In genomic region chr2:842151-842792, GRCh38 we compare ENCODE assay signal across 27 cellular contexts.
"Had no signal": no experiment of that assay in that cellular context is flagged by ENCODE, and none has a peak within 500 bp of the region (broad histone marks: within the 10 kb centered on the region; RNA-seq: fewer than 3 reads in every experiment).

No MANE protein-coding gene starts in this region.

- ATAC-seq: activated CD4-positive, alpha-beta T cell treated with anti-CD3 and anti-CD28 coated beads for 36 hours; activated CD8-positive, alpha-beta T cell treated with anti-CD3 and anti-CD28 coated beads for 36 hours; Panc1; Right ventricle myocardium inferior had no signal

- DNase-seq: activated CD4-positive, alpha-beta T cell treated with anti-CD3 and anti-CD28 coated beads for 36 hours; activated CD8-positive, alpha-beta T cell treated with anti-CD3 and anti-CD28 coated beads for 36 hours; activated effector memory CD4-positive, alpha-beta T cell treated with Interleukin-2 at 50 U/mL for 16 hours; activated naive CD4-positive, alpha-beta T cell; activated T-cell treated with anti-CD3 and anti-CD28 coated beads, Interleukin-2, amount 50 U/mL, for 24 hours; aorta; central memory CD4-positive, alpha-beta T cell; KG1; MV-4-11; NCI-H1092 treated with DMSO at 0.1 percent for 48 hours; NCI-H1417 treated with DMSO at 0.1 percent for 48 hours; NCI-H1694; NCI-H2081; NCI-H2171 treated with DMSO at 0.1 percent for 48 hours; NCI-H226; NCI-H526; NCI-H774; NK-92 treated with Interleukin-12 subunit alpha and Interleukin-12 subunit beta, amount 100 ng/mL, for 24 hours; OCI-M1; RPMI8226; T-helper 1 cell had no signal

- H3K27ac Mint-ChIP-seq: activated CD4-positive, alpha-beta T cell treated with anti-CD3 and anti-CD28 coated beads for 36 hours; activated CD8-positive, alpha-beta T cell treated with anti-CD3 and anti-CD28 coated beads for 36 hours; activated naive CD4-positive, alpha-beta T cell treated with anti-CD3 and anti-CD28 coated beads, Interleukin-2, amount 50 U/mL, for 24 hours; activated T-cell treated with anti-CD3 and anti-CD28 coated beads, Interleukin-2, amount 50 U/mL, for 24 hours; activated T-helper 1 cell treated with anti-CD3 and anti-CD28 coated beads, Interleukin-12 subunit alpha, Interleukin-12 subunit beta, Interleukin-2, Interleukin-4 antibody, amounts not matched to agents 30 ng/mL and 10 ng/mL and 1 ng/mL, durations not matched to agents 14 hours and 24 hours and 36 hours had no signal

- H3K27ac ChIP-seq: SK-N-MC, VCaP had no signal

- H3K4me1 Mint-ChIP-seq: activated CD4-positive, alpha-beta T cell treated with anti-CD3 and anti-CD28 coated beads for 36 hours; activated naive CD4-positive, alpha-beta T cell treated with anti-CD3 and anti-CD28 coated beads, Interleukin-2, amount 50 U/mL, for 24 hours had no signal

- H3K4me3 Mint-ChIP-seq: activated CD4-positive, alpha-beta T cell treated with anti-CD3 and anti-CD28 coated beads for 36 hours; activated CD8-positive, alpha-beta T cell treated with anti-CD3 and anti-CD28 coated beads for 36 hours; activated naive CD4-positive, alpha-beta T cell treated with anti-CD3 and anti-CD28 coated beads, Interleukin-2, amount 50 U/mL, for 24 hours; activated T-cell treated with anti-CD3 and anti-CD28 coated beads, Interleukin-2, amount 50 U/mL, for 24 hours; activated T-helper 1 cell treated with anti-CD3 and anti-CD28 coated beads, Interleukin-12 subunit alpha, Interleukin-12 subunit beta, Interleukin-2, Interleukin-4 antibody, amounts not matched to agents 30 ng/mL and 10 ng/mL and 1 ng/mL, durations not matched to agents 14 hours and 24 hours and 36 hours had no signal

- H3K36me3 Mint-ChIP-seq: activated naive CD4-positive, alpha-beta T cell treated with anti-CD3 and anti-CD28 coated beads, Interleukin-2, amount 50 U/mL, for 24 hours had no signal

- H3K9me3 Mint-ChIP-seq: activated CD8-positive, alpha-beta T cell treated with anti-CD3 and anti-CD28 coated beads for 36 hours; activated naive CD4-positive, alpha-beta T cell treated with anti-CD3 and anti-CD28 coated beads, Interleukin-2, amount 50 U/mL, for 24 hours; activated T-cell treated with anti-CD3 and anti-CD28 coated beads, Interleukin-2, amount 50 U/mL, for 24 hours; activated T-helper 1 cell treated with anti-CD3 and anti-CD28 coated beads, Interleukin-12 subunit alpha, Interleukin-12 subunit beta, Interleukin-2, Interleukin-4 antibody, amounts not matched to agents 30 ng/mL and 10 ng/mL and 1 ng/mL, durations not matched to agents 14 hours and 24 hours and 36 hours had no signal

- H3K4me3 ChIP-seq: SK-N-MC had no signal
